Comparison of ENCODE assay signal across 7 cellular contexts in genomic region chr5:94573349-94573748, GRCh38. TPM values are rescaled to one million over a fixed set of nuclear protein-coding genes. Genes with fewer than 3 reads are reported as not detected.
DNase-seq lines count a peak whose midpoint lies in the region; ATAC-seq and TF ChIP-seq lines count a peak whose summit lies in the region.
"Not testable (repeated sequence)": the region's sequence is repeated elsewhere in the genome, so short reads cannot be mapped to it uniquely, and the experiment has no call there.

No MANE protein-coding gene starts in this region.

- not testable (repeated sequence) for H3K18ac ChIP-seq in mesendoderm (ENCODE audit: low read length)

- peaks cover 15% of the 10 kb centered on the region for H3K4me1 ChIP-seq in CD8-positive, alpha-beta T cell (ENCODE audit: insufficient read depth, low read length)
- H3K4me1 ChIP-seq in GM23338 (ENCODE audit: insufficient read depth); endodermal cell (ENCODE audit: control insufficient read depth, insufficient read depth, low read length); mesendoderm (ENCODE audit: control insufficient read depth, low read depth, low read length): not testable (repeated sequence)
- H3K4me1 ChIP-seq in HUES6 (ENCODE audit: control insufficient read depth, insufficient read depth, low read length), result peaks cover 13% of the 10 kb centered on the region

- H4K20me1 ChIP-seq in GM23338 (replicated peaks; ENCODE audit: insufficient read depth), result not testable (repeated sequence)

- H3K36me3 ChIP-seq in CD8-positive, alpha-beta T cell (ENCODE audit: insufficient read depth, low read length); GM23338 (ENCODE audit: insufficient read depth); HUES6 (ENCODE audit: control insufficient read depth, insufficient read depth, low read length); mesendoderm (ENCODE audit: control insufficient read depth, insufficient read depth, low read length): not testable (repeated sequence)
- H3K36me3 ChIP-seq in endodermal cell (ENCODE audit: control insufficient read depth, insufficient read depth, low read length), result peaks cover 13% of the 10 kb centered on the region

- not testable (repeated sequence) for H3K23ac ChIP-seq in mesendoderm (ENCODE audit: low read length)

- peak overlapping the region; percentile 38 for H3K27ac Mint-ChIP-seq in CD8-positive, alpha-beta T cell
- H3K27ac Mint-ChIP-seq in GM23338 (peak overlapping the region; percentile 58), endodermal cell (peak overlapping the region; percentile 81)
- peak overlapping the region; percentile 10 for H3K27ac Mint-ChIP-seq in T-helper 1 cell treated with Interleukin-12 subunit alpha and Interleukin-12 subunit beta and Interleukin-4 antibody, amounts not matched to agents 30 μg/mL and 1 μg/mL, for 36 hours
- H3K27ac Mint-ChIP-seq in activated T-helper 17 cell treated with anti-CD3 and anti-CD28 coated beads, Interleukin-2, amount 50 U/mL, for 72 hours, result peak overlapping the region; percentile 58

- ATAC-seq in CD8-positive, alpha-beta T cell; activated T-helper 17 cell treated with anti-CD3 and anti-CD28 coated beads, Interleukin-2, amount 50 U/mL, for 72 hours (replicated peaks): not testable (repeated sequence)
- peak; percentile 69 for ATAC-seq in GM23338

- not testable (repeated sequence) for H3K56ac ChIP-seq in mesendoderm (ENCODE audit: low read length)

- not testable (repeated sequence) for H3K9me3 ChIP-seq in CD8-positive, alpha-beta T cell (ENCODE audit: low read length); HUES6 (ENCODE audit: control insufficient read depth, insufficient read depth, low read depth, low read length)
- H3K9me3 ChIP-seq in endodermal cell (ENCODE audit: control insufficient read depth, low read length), result peaks cover 19% of the 10 kb centered on the region

- H4K5ac ChIP-seq in mesendoderm (ENCODE audit: low read length), result not testable (repeated sequence)

- not testable (repeated sequence) for H3K27me3 ChIP-seq in CD8-positive, alpha-beta T cell (ENCODE audit: insufficient read depth, low read length); GM23338 (ENCODE audit: insufficient read depth); HUES6 (ENCODE audit: control insufficient read depth, insufficient read depth, low read length); endodermal cell (ENCODE audit: control insufficient read depth, insufficient read depth, low read length, poor library complexity, severe bottlenecking); mesendoderm (ENCODE audit: insufficient read depth, low read length, poor library complexity)

- not testable (repeated sequence) for H3K27ac ChIP-seq in CD8-positive, alpha-beta T cell (ENCODE audit: low read depth, low read length); endodermal cell (ENCODE audit: low read depth, low read length)
- H3K27ac ChIP-seq in GM23338 (ENCODE audit: low read depth), result 0 out of 2 replicates have a peak overlapping the region, but pooled peaks have one; percentile 22
- peak overlapping the region; percentile 86; the same call in 1 of the 2 replicates for H3K27ac ChIP-seq in HUES6 (ENCODE audit: low read depth, low read length)
- peak overlapping the region; percentile 54 for H3K27ac ChIP-seq in mesendoderm (ENCODE audit: low read depth, low read length)

- not testable (repeated sequence) for H4K8ac ChIP-seq in mesendoderm (ENCODE audit: low read depth, low read length)

- TF ChIP-seq CTCF in CD8-positive, alpha-beta T cell (IDR thresholded peaks at IDR 0.05); GM23338 (conservative IDR thresholded peaks at IDR 0.05; ENCODE audit: low read depth in 2 of 2); endodermal cell (conservative IDR thresholded peaks at IDR 0.05): not testable (repeated sequence)

- H3K4me2 ChIP-seq in GM23338; mesendoderm (ENCODE audit: low read length): not testable (repeated sequence)

- not testable (repeated sequence) for H2AFZ ChIP-seq in GM23338

- peaks cover 35% of the 10 kb centered on the region for H3K4me1 Mint-ChIP-seq in CD8-positive, alpha-beta T cell (ENCODE audit: low read depth)
- H3K4me1 Mint-ChIP-seq in GM23338, result peaks cover 13% of the 10 kb centered on the region
- H3K4me1 Mint-ChIP-seq in T-helper 1 cell treated with Interleukin-12 subunit alpha and Interleukin-12 subunit beta and Interleukin-4 antibody, amounts not matched to agents 30 μg/mL and 1 μg/mL, for 36 hours (ENCODE audit: low read depth), result peaks cover 38% of the 10 kb centered on the region
- peaks cover 32% of the 10 kb centered on the region for H3K4me1 Mint-ChIP-seq in activated T-helper 17 cell treated with anti-CD3 and anti-CD28 coated beads, Interleukin-2, amount 50 U/mL, for 72 hours
- peaks cover 15% of the 10 kb centered on the region for H3K4me1 Mint-ChIP-seq in endodermal cell

- H2BK120ac ChIP-seq in mesendoderm (ENCODE audit: low read depth, low read length), result not testable (repeated sequence)

- H3K4me3 Mint-ChIP-seq in CD8-positive, alpha-beta T cell; GM23338; T-helper 1 cell treated with Interleukin-12 subunit alpha and Interleukin-12 subunit beta and Interleukin-4 antibody, amounts not matched to agents 30 μg/mL and 1 μg/mL, for 36 hours; activated T-helper 17 cell treated with anti-CD3 and anti-CD28 coated beads, Interleukin-2, amount 50 U/mL, for 72 hours; endodermal cell: not testable (repeated sequence)

- peak in 1 of 7 experiments; percentile 26 for DNase-seq in CD8-positive, alpha-beta T cell
- DNase-seq in GM23338 (ENCODE audit: low spot score), result peak; percentile 45
- peak; percentile 88 for DNase-seq in endodermal cell
- DNase-seq in mesendoderm, result peak; percentile 93

- H3K9ac ChIP-seq in HUES6 (ENCODE audit: low read length), result peak overlapping the region; percentile 34
- H3K9ac ChIP-seq in endodermal cell (ENCODE audit: extremely low read depth, low read length, poor library complexity, severe bottlenecking), result peak overlapping the region; percentile 56
- H3K9ac ChIP-seq in mesendoderm (ENCODE audit: low read length), result not testable (repeated sequence)

- not testable (repeated sequence) for H3K9me3 Mint-ChIP-seq in CD8-positive, alpha-beta T cell; GM23338; T-helper 1 cell treated with Interleukin-12 subunit alpha and Interleukin-12 subunit beta and Interleukin-4 antibody, amounts not matched to agents 30 μg/mL and 1 μg/mL, for 36 hours; activated T-helper 17 cell treated with anti-CD3 and anti-CD28 coated beads, Interleukin-2, amount 50 U/mL, for 72 hours
- peaks cover 24% of the 10 kb centered on the region for H3K9me3 Mint-ChIP-seq in endodermal cell

- not testable (repeated sequence) for H3K4me3 ChIP-seq in CD8-positive, alpha-beta T cell (ENCODE audit: low read depth, low read length); GM23338; HUES6 (ENCODE audit: low read depth, low read length); endodermal cell (ENCODE audit: low read length); mesendoderm (ENCODE audit: low read length)

- H3K36me3 Mint-ChIP-seq in CD8-positive, alpha-beta T cell; GM23338 (ENCODE audit: low read depth); activated T-helper 17 cell treated with anti-CD3 and anti-CD28 coated beads, Interleukin-2, amount 50 U/mL, for 72 hours (ENCODE audit: low read depth): not testable (repeated sequence)
- peaks cover 14% of the 10 kb centered on the region for H3K36me3 Mint-ChIP-seq in T-helper 1 cell treated with Interleukin-12 subunit alpha and Interleukin-12 subunit beta and Interleukin-4 antibody, amounts not matched to agents 30 μg/mL and 1 μg/mL, for 36 hours (ENCODE audit: low read depth)
- H3K36me3 Mint-ChIP-seq in endodermal cell (ENCODE audit: low read depth), result peaks cover 10% of the 10 kb centered on the region

- not testable (repeated sequence) for H3K79me2 ChIP-seq in GM23338 (replicated peaks; ENCODE audit: insufficient read depth); mesendoderm (ENCODE audit: control insufficient read depth, insufficient read depth, low read length)

- H3K4ac ChIP-seq in mesendoderm (ENCODE audit: low read depth, low read length), result not testable (repeated sequence)

- WGBS in endodermal cell (ENCODE audit: insufficient coverage in 1 of 2, insufficient read length in 1 of 2), 2 experiments, result 26 to 29% methylated on average over 1 of the region's 1 CpG
- WGBS in mesendoderm (ENCODE audit: extremely low coverage, insufficient coverage, low lambda C conversion rate), result no CpG with 5 or more reads among the region's 1 CpG

- H2BK5ac ChIP-seq in mesendoderm (ENCODE audit: low read length), result not testable (repeated sequence)

- CTCF ChIA-PET in CD8-positive, alpha-beta T cell (lab: Charles Lee), result not testable (repeated sequence)

- POLR2A ChIA-PET in CD8-positive, alpha-beta T cell (lab: Charles Lee), result not testable (repeated sequence)

- H3K27me3 Mint-ChIP-seq in CD8-positive, alpha-beta T cell (ENCODE audit: low read depth); GM23338 (ENCODE audit: insufficient read depth, low read depth, poor library complexity); T-helper 1 cell treated with Interleukin-12 subunit alpha and Interleukin-12 subunit beta and Interleukin-4 antibody, amounts not matched to agents 30 μg/mL and 1 μg/mL, for 36 hours (ENCODE audit: low read depth); activated T-helper 17 cell treated with anti-CD3 and anti-CD28 coated beads, Interleukin-2, amount 50 U/mL, for 72 hours; endodermal cell (ENCODE audit: insufficient read depth): not testable (repeated sequence)

- not testable (repeated sequence) for H2AK5ac ChIP-seq in mesendoderm (ENCODE audit: low read length)

- H3K79me1 ChIP-seq in mesendoderm (ENCODE audit: low read length), result not testable (repeated sequence)

- not testable (repeated sequence) for H3F3A ChIP-seq in GM23338 (replicated peaks; ENCODE audit: low read depth)

- intact Hi-C loops in CD8-positive, alpha-beta T cell (cut with DNase I, micrococcal nuclease), result not testable (repeated sequence)

- H2BK15ac ChIP-seq in mesendoderm (replicated peaks; ENCODE audit: low read depth), result not testable (repeated sequence)

- H3K9me2 ChIP-seq in GM23338 (ENCODE audit: insufficient read depth), result not testable (repeated sequence)

RNA-seq across cellular contexts. Expression of gene KIAA0825, which starts 45.1 kb away (rescaled TPM):
- 1 to 10 TPM in 1 of 2 experiments, under 1 TPM in 1; 0.89 to 1.0 TPM for total RNA-seq in CD8-positive, alpha-beta T cell
- 1.7 and 3.1 TPM in 2 replicates for total RNA-seq in GM23338 (2014; rRNA removed; shearing (Covaris generic))
- 1.8 TPM in 2 replicates for polyA plus RNA-seq in GM23338 (2016; fragmentation: Nextera tagmentation; extraction: Ambion mirVana)
- total RNA-seq in activated T-helper 17 cell treated with anti-CD3 and anti-CD28 coated beads, Interleukin-2, amount 50 U/mL, for 72 hours, result 1 to 10 TPM in 1 of 2 donors, under 1 TPM in 1; 0.97 to 1.1 TPM
- total RNA-seq in endodermal cell, result 1 to 10 TPM; 2.6 to 3.1 TPM
- polyA plus RNA-seq in endodermal cell (2013, experiment 1 of 2), result 2.3 TPM
- polyA plus RNA-seq in endodermal cell (2013, experiment 2 of 2), result 2.1 TPM
- 2.7 TPM for polyA plus RNA-seq in mesendoderm (2013, experiment 1 of 2)
- 2.5 TPM for polyA plus RNA-seq in mesendoderm (2013, experiment 2 of 2)

RNA-seq across cellular contexts. Expression of gene SLF1, which starts 45.1 kb away (rescaled TPM):
- 10 to 100 TPM in 1 of 2 experiments, 1 to 10 TPM in 1; 10.0 to 11.1 TPM for total RNA-seq in CD8-positive, alpha-beta T cell
- 33.9 and 36.3 TPM in 2 replicates for total RNA-seq in GM23338 (2014; rRNA removed; shearing (Covaris generic))
- polyA plus RNA-seq in GM23338 (2016; fragmentation: Nextera tagmentation; extraction: Ambion mirVana), result 34.8 and 43.8 TPM in 2 replicates
- total RNA-seq in activated T-helper 17 cell treated with anti-CD3 and anti-CD28 coated beads, Interleukin-2, amount 50 U/mL, for 72 hours, result 10 to 100 TPM; 10.8 to 16.2 TPM
- total RNA-seq in endodermal cell, result 10 to 100 TPM; 22.0 to 32.4 TPM
- polyA plus RNA-seq in endodermal cell (2013, experiment 1 of 2), result 17.7 TPM
- polyA plus RNA-seq in endodermal cell (2013, experiment 2 of 2), result 15.6 TPM
- 14.5 TPM for polyA plus RNA-seq in mesendoderm (2013, experiment 1 of 2)
- polyA plus RNA-seq in mesendoderm (2013, experiment 2 of 2), result 15.7 TPM

Comparison
In these comparisons a context has a peak if more than half of its experiments do, and no peak if none do; other contexts are left out.
1. H3K27ac Mint-ChIP-seq: peak in every context shown above with its lines; median percentile 81 in endodermal cell; 58 in GM23338; 58 in activated T-helper 17 cell treated with anti-CD3 and anti-CD28 coated beads, Interleukin-2, amount 50 U/mL, for 72 hours; 38 in CD8-positive, alpha-beta T cell; 10 in T-helper 1 cell treated with Interleukin-12 subunit alpha and Interleukin-12 subunit beta and Interleukin-4 antibody, amounts not matched to agents 30 μg/mL and 1 μg/mL, for 36 hours.